Comparison of ENCODE assay signal across 22 cellular contexts in the genomic region with DNA sequence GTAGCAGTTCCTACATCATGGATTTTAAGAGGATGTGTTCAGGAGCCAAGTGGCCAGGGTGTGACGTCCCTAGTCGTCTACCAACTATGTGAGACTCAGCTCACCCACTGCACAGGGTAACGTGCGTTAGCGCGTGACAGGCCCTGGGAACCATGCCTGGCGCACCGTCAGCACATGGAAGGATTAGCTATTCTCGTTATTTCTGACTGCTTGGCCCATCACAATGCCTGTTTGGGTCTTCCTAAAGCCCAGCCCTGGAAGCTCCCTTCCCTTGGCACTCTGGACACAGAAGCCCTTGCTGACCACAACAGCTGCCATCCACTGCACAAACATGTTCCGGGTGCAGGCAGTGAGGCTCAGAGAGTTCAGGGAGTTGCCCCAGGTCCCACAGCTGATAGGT.
A peak's percentile ranks its signal among the peaks of the same experiment; 100 is the strongest.
DNase-seq lines count a peak whose midpoint lies in the region; ATAC-seq, FAIRE-seq and TF ChIP-seq lines count a peak whose summit lies in the region.
"Had no signal": no experiment of that assay in that cellular context is flagged by ENCODE, and none has a peak within 500 bp of the region (broad histone marks: within the 10 kb centered on the region; RNA-seq: fewer than 3 reads in every experiment).

No MANE protein-coding gene starts in this region.

- peak overlapping the region in 8 of 11 experiments; percentile 38 to 93 (median 88); a peak in 16 of 22 replicates for H3K4me2 ChIP-seq in BLaER1 treated with 17β-estradiol and CSF1 and Interleukin-3, amounts not matched to agents 10 nM and 100 nM
- H3K4me2 ChIP-seq: A549, smooth muscle cell had no signal

- 86 to 87% methylated on average over 10 of the region's 10 CpGs for WGBS in sigmoid colon, 2 donors

- TF ChIP-seq CTCF in gastrocnemius medialis (IDR thresholded peaks at IDR 0.05 in 4 of 5, conservative IDR thresholded peaks at IDR 0.05 in 1 of 5) (no peak), sigmoid colon (IDR thresholded peaks at IDR 0.05) (no peak)

- TF ChIP-seq POLR2A in gastrocnemius medialis (IDR thresholded peaks at IDR 0.05) (no peak), sigmoid colon (IDR thresholded peaks at IDR 0.05) (no peak)

- H3K4me3 ChIP-seq in BLaER1 treated with 17β-estradiol and CSF1 and Interleukin-3, amounts not matched to agents 10 nM and 100 nM = no peak overlapping the region
- H3K4me3 ChIP-seq in gastrocnemius medialis (no peak overlapping the region), sigmoid colon (no peak overlapping the region)
- H3K4me3 ChIP-seq: A549, smooth muscle cell had no signal

- H3K27ac ChIP-seq in BLaER1 treated with 17β-estradiol and CSF1 and Interleukin-3, amounts not matched to agents 10 nM and 100 nM = peak overlapping the region in 1 of 11 experiments; percentile 5; a peak in 1 of 22 replicates
- H3K27ac ChIP-seq in gastrocnemius medialis (peak overlapping the region; percentile 83 to 89 (median 84)), sigmoid colon (peak overlapping the region in 1 of 4 donors; percentile 45)
- H3K27ac ChIP-seq: A549, HL-60 had no signal

- H3K27me3 ChIP-seq in BLaER1 treated with 17β-estradiol and CSF1 and Interleukin-3, amounts not matched to agents 10 nM and 100 nM = no peaks in the 10 kb centered on the region
- H3K27me3 ChIP-seq in gastrocnemius medialis (no peaks in the 10 kb centered on the region), sigmoid colon (no peaks in the 10 kb centered on the region)

- H3K9ac ChIP-seq in BLaER1 treated with 17β-estradiol and CSF1 and Interleukin-3, amounts not matched to agents 10 nM and 100 nM = peak overlapping the region in 5 of 11 experiments; percentile 10 to 60 (median 43); a peak in 3 of 22 replicates

- peak; percentile 42 for DNase-seq in cerebellar cortex (ENCODE audit: low spot score)
- peak; percentile 65 for DNase-seq in left cardiac atrium
- peak; percentile 83 to 85 for DNase-seq in gastrocnemius medialis
- no peak for DNase-seq in activated effector memory CD4-positive, alpha-beta T cell treated with Interleukin-2 at 50 U/mL for 16 hours
- no peak for DNase-seq in SIG-M5 (lab: John Stamatoyannopoulos, UW)
- no peak for DNase-seq in urothelium cell line (ENCODE audit: low spot score)
- no peak for DNase-seq in sigmoid colon
- DNase-seq: activated CD4-positive, alpha-beta T cell treated with anti-CD3 and anti-CD28 coated beads for 48 hours; Caco-2; NCI-H1105; NCI-H2029 treated with DMSO at 0.1 percent for 48 hours; NCI-H226; NCI-H82; SHP77; stimulated activated naive CD4-positive, alpha-beta T cell; T-cell; trophoblast cell had no signal

- intact Hi-C loops in left cardiac atrium (cut with DNase I) = no loop called here
- intact Hi-C loops in gastrocnemius medialis (cut with DNase I; ENCODE audit: low total_unique reads) = no loop called here
- intact Hi-C loops in sigmoid colon (cut with DNase I) = no loop called here

- no peaks in the 10 kb centered on the region for H3K9me3 ChIP-seq in BLaER1 treated with 17β-estradiol and CSF1 and Interleukin-3, amounts not matched to agents 10 nM and 100 nM (replicated peaks in 1 of 11)
- H3K9me3 ChIP-seq in gastrocnemius medialis = no peaks in the 10 kb centered on the region
- H3K9me3 ChIP-seq in sigmoid colon = no peaks in the 10 kb centered on the region
- H3K9me3 ChIP-seq: A549, Caco-2 had no signal

- H4K20me1 ChIP-seq in BLaER1 treated with 17β-estradiol and CSF1 and Interleukin-3, amounts not matched to agents 10 nM and 100 nM = peaks cover 87 to 100% (median 99%) of the 10 kb centered on the region in 11 experiments

- peak; percentile 38 to 47 for ATAC-seq in left cardiac atrium
- peak; percentile 79 to 86 for ATAC-seq in gastrocnemius medialis
- ATAC-seq: A549, T-cell had no signal

- H3K4me1 ChIP-seq in BLaER1 treated with 17β-estradiol and CSF1 and Interleukin-3, amounts not matched to agents 10 nM and 100 nM = peaks cover 27 to 98% (median 83%) of the 10 kb centered on the region in 10 experiments
- H3K4me1 ChIP-seq in gastrocnemius medialis (peaks cover 55 to 66% of the 10 kb centered on the region in 2 donors), sigmoid colon (peaks cover 0 to 40% (median 27%) of the 10 kb centered on the region in 4 donors)
- H3K4me1 ChIP-seq: A549, Caco-2 had no signal

- in situ Hi-C loops in gastrocnemius medialis (cut with MboI; ENCODE audit: low sequenced_read_pairs in 4 of 4) = loop anchor here in 2 of 4 donors (10.0 kb wide), 1 partner anchor 52 kb away; no protein-coding TSS in a partner anchor

- H3K36me3 ChIP-seq in BLaER1 treated with 17β-estradiol and CSF1 and Interleukin-3, amounts not matched to agents 10 nM and 100 nM = peaks cover 31 to 100% (median 89%) of the 10 kb centered on the region in 11 experiments
- H3K36me3 ChIP-seq in gastrocnemius medialis (peaks cover 0 to 14% of the 10 kb centered on the region in 2 donors), sigmoid colon (peaks cover 0 to 55% (median 17%) of the 10 kb centered on the region in 4 donors)

- no peak for TF ChIP-seq EP300 in sigmoid colon (IDR thresholded peaks at IDR 0.05)

- no peak for FAIRE-seq in urothelium cell line (lab: Jason Lieb, UNC)
- FAIRE-seq: A549, HepG2 had no signal

Comparison
In these comparisons a context has a peak if more than half of its experiments do, and no peak if none do; other contexts are left out.
1. DNase-seq: peak in cerebellar cortex (single experiment), left cardiac atrium (single experiment) and gastrocnemius medialis (2 of 2); none in activated effector memory CD4-positive, alpha-beta T cell treated with Interleukin-2 at 50 U/mL for 16 hours (single experiment), SIG-M5 (single experiment), urothelium cell line (single experiment) and sigmoid colon (single experiment).